8 cellular contexts compared by ENCODE assay signal in the genomic region with DNA sequence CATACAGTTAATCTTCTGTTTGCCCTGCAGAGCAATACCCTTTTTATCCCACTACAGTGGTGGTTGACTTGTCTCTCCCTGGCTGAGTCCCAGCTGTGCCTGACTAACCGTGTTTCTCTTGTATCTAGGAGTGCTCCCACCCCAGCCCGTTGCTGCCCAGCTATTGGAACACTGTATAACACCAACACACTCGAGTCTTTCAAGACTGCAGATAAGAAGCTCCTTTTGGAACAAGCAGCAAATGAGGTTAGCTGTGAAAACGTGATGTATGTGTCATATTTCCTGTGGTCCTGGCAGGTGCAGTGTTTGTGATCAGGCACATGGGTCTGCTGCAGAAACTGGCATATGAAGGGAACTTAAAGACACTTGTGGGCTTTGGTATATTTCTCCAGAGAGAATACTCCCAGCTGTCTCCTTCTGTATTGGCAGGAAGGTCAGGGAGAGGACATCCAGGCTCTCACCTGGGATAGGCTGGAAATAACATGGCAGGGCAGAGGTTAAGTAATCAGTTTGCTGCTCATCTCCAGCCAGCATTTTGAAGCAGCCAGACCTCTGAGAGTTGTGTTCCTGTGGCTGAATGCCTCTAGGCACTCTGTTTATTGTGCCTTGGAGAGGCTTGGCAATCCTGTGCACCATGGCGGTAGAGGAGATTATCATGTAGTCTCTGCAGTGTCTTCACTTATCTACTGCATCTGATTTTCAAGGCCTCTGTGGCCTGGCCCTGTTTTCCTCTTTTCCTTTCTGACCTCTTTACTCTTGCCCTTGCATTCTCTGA. TPM values are rescaled to one million over a fixed set of nuclear protein-coding genes. Genes with fewer than 3 reads are reported as not detected.
DNase-seq lines count a peak whose midpoint lies in the region; ATAC-seq and TF ChIP-seq lines count a peak whose summit lies in the region.

No MANE protein-coding gene starts in this region.

- DNase-seq in posterior cingulate gyrus (peak in 7 of 10 donors; percentile 19 to 86 (median 69)), kidney glomerular epithelial cell (lab: John Stamatoyannopoulos, UW) (no peak), NCI-H187 treated with DMSO at 0.1 percent for 48 hours (lab: John Stamatoyannopoulos, UW) (no peak), cerebellum (ENCODE audit: low spot score) (no peak)

- intact Hi-C loops in posterior cingulate gyrus (cut with DNase I) = no loop called here

- H3K27ac ChIP-seq in angular gyrus (ENCODE audit: low read depth, low read length) = peak overlapping the region; percentile 9

- no peak for TF ChIP-seq POLR2A in GM18505 (IDR thresholded peaks at IDR 0.05; ENCODE audit: borderline replicate concordance, extremely low read depth, insufficient read depth, insufficient read length)

- peak; percentile 50 for ATAC-seq in GM18505 (IDR thresholded peaks at IDR 0.05; ENCODE audit: unreplicated experiment)
- ATAC-seq in HG03460 (IDR thresholded peaks at IDR 0.05; ENCODE audit: unreplicated experiment) = peak; percentile 88
- no peak for ATAC-seq in HG02759 (IDR thresholded peaks at IDR 0.05; ENCODE audit: unreplicated experiment)

RNA-seq across cellular contexts. Expression of gene ATG7, which starts 34.8 kb away (rescaled TPM):
- 44.1 TPM for total RNA-seq in cerebellum

Comparison
In these comparisons a context has a peak if more than half of its experiments do, and no peak if none do; other contexts are left out.
1. DNase-seq: peak in posterior cingulate gyrus (7 of 10); none in kidney glomerular epithelial cell (single experiment), NCI-H187 treated with DMSO at 0.1 percent for 48 hours (single experiment) and cerebellum (single experiment).